Comparison of ENCODE assay signal across 21 cellular contexts in the genomic region with DNA sequence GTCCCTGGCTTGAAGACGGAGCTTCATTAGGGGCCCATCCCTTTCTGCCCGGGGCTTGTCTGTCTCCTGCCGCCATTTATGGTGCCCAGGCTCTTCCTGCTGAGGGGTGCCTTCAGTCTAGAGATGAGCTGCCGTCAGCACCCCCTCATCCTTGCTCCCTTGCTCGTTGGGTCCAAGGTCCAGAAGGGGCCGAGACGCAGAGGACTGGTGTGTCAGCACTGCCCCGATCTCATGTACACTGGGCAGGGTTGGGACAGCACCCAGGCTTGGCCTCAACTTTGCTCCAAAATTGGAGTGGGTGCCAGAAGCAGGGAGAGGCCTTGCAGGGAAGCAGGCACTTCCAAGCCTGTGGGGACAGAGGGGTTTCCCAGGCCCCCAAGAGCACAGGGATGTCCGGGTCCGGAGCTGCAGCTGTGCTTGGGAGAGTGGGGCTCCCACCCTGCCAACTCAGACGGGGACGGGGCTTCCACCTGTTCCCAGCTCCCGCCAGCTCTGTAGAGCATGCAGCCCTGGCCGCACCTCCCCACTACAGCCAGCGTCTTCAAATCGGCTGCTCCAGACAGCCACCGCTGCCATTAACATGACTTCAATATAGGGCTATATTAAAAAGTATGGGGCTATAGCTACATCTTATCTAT.
"Had no signal": no experiment of that assay in that cellular context is flagged by ENCODE, and none has a peak within 500 bp of the region (broad histone marks: within the 10 kb centered on the region; RNA-seq: fewer than 3 reads in every experiment).

No MANE protein-coding gene starts in this region.

- H3K27ac ChIP-seq: dorsolateral prefrontal cortex, heart right ventricle, neutrophil, psoas muscle, stomach, thyroid gland, upper lobe of left lung had no signal

- H3K4me3 ChIP-seq: dorsolateral prefrontal cortex, heart right ventricle, psoas muscle, smooth muscle cell, stomach, thyroid gland, upper lobe of left lung had no signal

- H3K27ac Mint-ChIP-seq: naive thymus-derived CD4-positive, alpha-beta T cell; nephron progenitor cell; stimulated activated memory B cell treated with anti-CD40 and anti-IgM and Interleukin-4, amounts not matched to agents 10 μg/mL and 1 μg/mL and 100 μg/mL, for 72 hours had no signal

- H3K27me3 Mint-ChIP-seq: central memory CD8-positive, alpha-beta T cell; naive thymus-derived CD4-positive, alpha-beta T cell; stimulated activated memory B cell treated with anti-CD40 and anti-IgM and Interleukin-4, amounts not matched to agents 10 μg/mL and 1 μg/mL and 100 μg/mL, for 72 hours had no signal

- H3K36me3 ChIP-seq: heart right ventricle, neutrophil, stomach, thyroid gland, upper lobe of left lung had no signal

- ATAC-seq: left ventricle myocardium superior; naive thymus-derived CD4-positive, alpha-beta T cell; psoas muscle had no signal

- H3K9me3 ChIP-seq: neutrophil, psoas muscle, thyroid gland, upper lobe of left lung had no signal

- DNase-seq: cortex of kidney; dorsolateral prefrontal cortex; effector CD8-positive, alpha-beta T cell; foreskin melanocyte; heart right ventricle; hypothalamus; left ventricle myocardium superior; naive thymus-derived CD4-positive, alpha-beta T cell; nephron progenitor cell; psoas muscle; retina; stimulated activated CD4-positive, alpha-beta T cell treated with anti-CD3 and anti-CD28 coated beads, Interleukin-4, amount 100 ng/mL, for 1 hour; stimulated activated CD8-positive, alpha-beta memory T cell treated with anti-CD3 and anti-CD28 coated beads, Interleukin-4, amount 100 ng/mL, for 48 hours; stomach; substantia nigra; thyroid gland had no signal

- H3K4me3 Mint-ChIP-seq: central memory CD8-positive, alpha-beta T cell; naive thymus-derived CD4-positive, alpha-beta T cell; nephron progenitor cell; stimulated activated memory B cell treated with anti-CD40 and anti-IgM and Interleukin-4, amounts not matched to agents 10 μg/mL and 1 μg/mL and 100 μg/mL, for 72 hours had no signal

- H3K4me1 ChIP-seq: heart right ventricle, psoas muscle, thyroid gland, upper lobe of left lung had no signal

- H3K27me3 ChIP-seq: dorsolateral prefrontal cortex, heart right ventricle, neutrophil, stomach, thyroid gland, upper lobe of left lung had no signal

- H3K4me1 Mint-ChIP-seq: central memory CD8-positive, alpha-beta T cell; nephron progenitor cell; stimulated activated memory B cell treated with anti-CD40 and anti-IgM and Interleukin-4, amounts not matched to agents 10 μg/mL and 1 μg/mL and 100 μg/mL, for 72 hours had no signal
